Comparison of ENCODE assay signal across 26 cellular contexts in the genomic region with DNA sequence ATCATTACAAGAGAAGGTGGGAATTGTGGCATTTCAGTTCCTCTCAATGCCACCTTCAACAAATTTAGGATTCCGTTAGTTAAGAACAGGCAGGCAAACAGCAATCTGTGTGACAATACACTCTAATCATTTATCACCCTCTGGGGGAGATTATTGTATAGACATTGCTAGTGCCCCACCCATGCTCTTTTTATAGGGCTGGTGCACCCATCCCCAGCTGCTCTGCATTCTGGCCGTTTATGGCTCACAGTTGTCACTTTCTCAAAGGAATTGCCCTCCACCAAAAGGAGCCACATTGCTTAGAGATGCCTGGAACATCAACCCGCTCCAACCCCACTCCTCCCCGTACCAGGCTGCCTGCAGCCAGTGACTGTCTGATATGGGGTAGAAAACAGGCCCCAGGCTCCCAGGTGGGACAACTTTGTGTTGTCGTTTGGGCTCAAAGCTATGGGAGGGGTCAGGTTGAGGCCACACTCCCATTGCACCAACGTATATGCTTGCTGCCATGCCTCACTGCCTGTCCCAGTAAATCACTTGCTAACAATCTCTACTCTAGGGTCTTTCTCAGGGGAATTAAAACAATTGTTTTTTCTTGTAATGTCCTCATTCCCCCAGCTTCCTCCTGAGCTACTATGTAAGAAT. TPM values are rescaled to one million over a fixed set of nuclear protein-coding genes. Genes with fewer than 3 reads are reported as not detected.
DNase-seq lines count a peak whose midpoint lies in the region; ATAC-seq, FAIRE-seq and TF ChIP-seq lines count a peak whose summit lies in the region.
"Had no signal": no experiment of that assay in that cellular context is flagged by ENCODE, and none has a peak within 500 bp of the region (broad histone marks: within the 10 kb centered on the region; RNA-seq: fewer than 3 reads in every experiment).

No MANE protein-coding gene starts in this region.

- no peak overlapping the region for H3K23ac ChIP-seq in IMR-90 (ENCODE audit: low read depth, low read length)

- H2BK20ac ChIP-seq in IMR-90 (ENCODE audit: low read depth, low read length): no peak overlapping the region

- no peaks in the 10 kb centered on the region for H4K20me1 ChIP-seq in IMR-90 (ENCODE audit: insufficient read depth, low read length)
- no peaks in the 10 kb centered on the region for H4K20me1 ChIP-seq in GM12878 (ENCODE audit: control insufficient read depth, insufficient read depth)
- H4K20me1 ChIP-seq: BLaER1 treated with 17β-estradiol and CSF1 and Interleukin-3, amounts not matched to agents 10 nM and 100 nM had no signal

- H2AK9ac ChIP-seq in IMR-90 (replicated peaks; ENCODE audit: low read depth, low read length, poor library complexity): no peak overlapping the region

- in situ Hi-C loops in IMR-90 (cut with MboI; ENCODE audit: low sequenced_read_pairs) (no loop called here), GM12878 (cut with MboI) (no loop called here)

- H3K14ac ChIP-seq in IMR-90 (replicated peaks; ENCODE audit: low read depth, low read length): no peak overlapping the region

- no peak overlapping the region for H2AK5ac ChIP-seq in IMR-90 (ENCODE audit: low read depth, low read length)

- 0 out of 2 replicates have a peak, but pooled peaks cover 4% of the 10 kb centered on the region for H3K9me1 ChIP-seq in IMR-90 (ENCODE audit: insufficient read depth, low read length)

- no peak overlapping the region for H4K91ac ChIP-seq in IMR-90 (ENCODE audit: insufficient read depth, low read depth, low read length)

- H3K4me1 Mint-ChIP-seq in stimulated activated memory B cell treated with anti-CD40 and anti-IgM and Interleukin-4, amounts not matched to agents 10 μg/mL and 1 μg/mL and 100 μg/mL, for 72 hours: no peaks in the 10 kb centered on the region
- H3K4me1 Mint-ChIP-seq in stimulated activated naive CD8-positive, alpha-beta T cell treated with anti-CD3 and anti-CD28 coated beads, Interleukin-15, amount 100 ng/mL, for 72 hours: no peaks in the 10 kb centered on the region

- TF ChIP-seq CTCF in IMR-90 (conservative IDR thresholded peaks at IDR 0.05; ENCODE audit: low read depth, low read length) (no peak), GM12878 (IDR thresholded peaks at IDR 0.05 in 2 of 3, conservative IDR thresholded peaks at IDR 0.05 in 1 of 3; ENCODE audit: control insufficient read depth in 2 of 3, extremely low read depth in 1 of 3, insufficient read depth in 1 of 3, low read depth in 3 of 3, low read length in 3 of 3) (no peak), A673 (conservative IDR thresholded peaks at IDR 0.05; ENCODE audit: low read depth, low read length) (no peak)

- H3K9me3 Mint-ChIP-seq in stimulated activated memory B cell treated with anti-CD40 and anti-IgM and Interleukin-4, amounts not matched to agents 10 μg/mL and 1 μg/mL and 100 μg/mL, for 72 hours: no peaks in the 10 kb centered on the region
- no peaks in the 10 kb centered on the region for H3K9me3 Mint-ChIP-seq in stimulated activated naive CD8-positive, alpha-beta T cell treated with anti-CD3 and anti-CD28 coated beads, Interleukin-15, amount 100 ng/mL, for 72 hours

- SMC1A ChIA-PET in GM12878 (lab: Charles Lee; ENCODE audit: uncharacterized antibody, unreplicated experiment): interaction anchor here (1.2 kb wide), 1 partner anchor 151 kb away, joined by 3 read pairs; no protein-coding TSS in a partner anchor

- no peaks in the 10 kb centered on the region for H3K79me1 ChIP-seq in IMR-90 (ENCODE audit: low read depth in 1 of 2, low read length in 2 of 2)

- no peak for DNase-seq in IMR-90
- no peak for DNase-seq in GM12878 (ENCODE audit: low read depth, low spot score)
- DNase-seq in left colon: no peak
- no peak for DNase-seq in NCI-H1417 treated with DMSO at 0.1 percent for 48 hours (lab: John Stamatoyannopoulos, UW)
- no peak for DNase-seq in AG08396 (ENCODE audit: low spot score)
- DNase-seq in stimulated activated naive CD8-positive, alpha-beta T cell treated with anti-CD3 and anti-CD28 coated beads, Interleukin-15, amount 100 ng/mL, for 72 hours: no peak
- no peak for DNase-seq in A673 (ENCODE audit: low spot score)
- DNase-seq: activated CD4-positive, alpha-beta T cell treated with anti-CD3 and anti-CD28 coated beads, Interleukin-2, amount 50 U/mL, for 4 hours; activated T-cell treated with anti-CD3 and anti-CD28 coated beads, Interleukin-2, amount 50 U/mL, for 48 hours; dermis blood vessel endothelial cell; hippocampal formation; NCI-H1048; NCI-H1694 treated with DMSO at 0.1 percent for 48 hours; NCI-H2171 treated with DMSO at 0.1 percent for 48 hours; NCI-H510A; posterior cingulate gyrus; sigmoid colon; SK-N-SH; stimulated activated CD4-positive, alpha-beta T cell treated with anti-CD3 and anti-CD28 coated beads, Interleukin-4, amount 100 ng/mL, for 4 hours; upper lobe of left lung had no signal

- dilution Hi-C loops in IMR-90 (cut with HindIII; ENCODE audit: low sequenced_read_pairs, unreplicated experiment): no loop called here

- H2BK5ac ChIP-seq in IMR-90 (ENCODE audit: low read depth, low read length, poor library complexity, severe bottlenecking): no peak overlapping the region

- H3K9me3 ChIP-seq in IMR-90 (ENCODE audit: control insufficient read depth, insufficient read depth, low read length) (no peaks in the 10 kb centered on the region), GM12878 (replicated peaks; ENCODE audit: control insufficient read depth, insufficient read depth, low read length) (no peaks in the 10 kb centered on the region), A673 (ENCODE audit: low read depth, low read length, poor library complexity, severe bottlenecking) (no peaks in the 10 kb centered on the region)
- H3K9me3 ChIP-seq: BLaER1 treated with 17β-estradiol and CSF1 and Interleukin-3, amounts not matched to agents 10 nM and 100 nM; gastroesophageal sphincter; sigmoid colon; SK-N-SH; upper lobe of left lung had no signal

- WGBS in IMR-90 (ENCODE audit: extremely low coverage in 2 of 2, insufficient read length in 1 of 2), 2 experiments: no CpG with 5 or more reads among the region's 6 CpGs
- WGBS in GM12878 (ENCODE audit: insufficient coverage, insufficient replicate concordance, low lambda C conversion rate, missing lambda C conversion rate): 36% methylated on average over 6 of the region's 6 CpGs

- no peaks in the 10 kb centered on the region for H3K27me3 Mint-ChIP-seq in stimulated activated memory B cell treated with anti-CD40 and anti-IgM and Interleukin-4, amounts not matched to agents 10 μg/mL and 1 μg/mL and 100 μg/mL, for 72 hours
- peaks cover 7% of the 10 kb centered on the region for H3K27me3 Mint-ChIP-seq in stimulated activated naive CD8-positive, alpha-beta T cell treated with anti-CD3 and anti-CD28 coated beads, Interleukin-15, amount 100 ng/mL, for 72 hours

- no peak overlapping the region for H2BK15ac ChIP-seq in IMR-90 (ENCODE audit: low read depth, low read length)

- no peak overlapping the region for H3K56ac ChIP-seq in IMR-90 (ENCODE audit: extremely low read depth, insufficient read depth, low read length)

- no peak overlapping the region for H3K27ac ChIP-seq in IMR-90 (ENCODE audit: insufficient read depth, low read length)
- no peak overlapping the region for H3K27ac ChIP-seq in GM12878 (ENCODE audit: control insufficient read depth, insufficient read depth)
- no peak overlapping the region for H3K27ac ChIP-seq in A673 (ENCODE audit: low read depth, low read length, poor library complexity, severe bottlenecking)
- H3K27ac ChIP-seq: BLaER1 treated with 17β-estradiol and CSF1 and Interleukin-3, amounts not matched to agents 10 nM and 100 nM; gastroesophageal sphincter; sigmoid colon; upper lobe of left lung had no signal

- H3K27me3 ChIP-seq in IMR-90 (ENCODE audit: control insufficient read depth, insufficient read depth, low read length): no peaks in the 10 kb centered on the region
- no peaks in the 10 kb centered on the region for H3K27me3 ChIP-seq in GM12878 (replicated peaks in 1 of 2; ENCODE audit: control insufficient read depth in 2 of 2, insufficient read depth in 2 of 2, low read length in 1 of 2)
- no peaks in the 10 kb centered on the region for H3K27me3 ChIP-seq in A673 (replicated peaks; ENCODE audit: insufficient read depth, low read depth, low read length, poor library complexity)
- H3K27me3 ChIP-seq: BLaER1 treated with 17β-estradiol and CSF1 and Interleukin-3, amounts not matched to agents 10 nM and 100 nM; gastroesophageal sphincter; sigmoid colon; upper lobe of left lung had no signal

- no peak for TF ChIP-seq EP300 in GM12878 (IDR thresholded peaks at IDR 0.05; ENCODE audit: borderline replicate concordance in 1 of 2, control insufficient read depth in 1 of 2, low read depth in 2 of 2, low read length in 2 of 2)

- TF ChIP-seq POLR2A in IMR-90 (IDR thresholded peaks at IDR 0.05; ENCODE audit: low read depth, low read length) (no peak), GM12878 (IDR thresholded peaks at IDR 0.05; ENCODE audit: low read depth, low read length) (no peak)

- no peak overlapping the region for H3K4ac ChIP-seq in IMR-90 (ENCODE audit: low read depth, low read length)

- peak overlapping the region; percentile 19 for H2AFZ ChIP-seq in IMR-90 (replicated peaks; ENCODE audit: low read length, poor library complexity)
- no peak overlapping the region for H2AFZ ChIP-seq in GM12878 (ENCODE audit: control insufficient read depth, low read depth, low read length)

- CTCF ChIA-PET in IMR-90 (lab: Yijun Ruan, JAX) (no interaction called here), GM12878 (lab: Yijun Ruan, JAX) (no interaction called here), A673 (lab: Charles Lee) (no interaction called here)

- RAD21 ChIA-PET in GM12878 (lab: Charles Lee; ENCODE audit: unreplicated experiment): no interaction called here

- no peak overlapping the region for H3K4me2 ChIP-seq in IMR-90 (ENCODE audit: low read depth, low read length)
- H3K4me2 ChIP-seq in GM12878 (ENCODE audit: control insufficient read depth, insufficient read depth): no peak overlapping the region
- H3K4me2 ChIP-seq: SK-N-SH had no signal

- no peak overlapping the region for H4K5ac ChIP-seq in IMR-90 (ENCODE audit: low read depth, low read length)

- H3K4me3 ChIP-seq in IMR-90 (ENCODE audit: insufficient read depth, low read depth, low read length) (no peak overlapping the region), GM12878 (no peak overlapping the region), A673 (ENCODE audit: low read depth, low read length, poor library complexity, severe bottlenecking) (no peak overlapping the region)
- H3K4me3 ChIP-seq: BLaER1 treated with 17β-estradiol and CSF1 and Interleukin-3, amounts not matched to agents 10 nM and 100 nM; gastroesophageal sphincter; sigmoid colon; upper lobe of left lung had no signal

- POLR2A ChIA-PET in IMR-90 (lab: Charles Lee; ENCODE audit: unreplicated experiment) (no interaction called here), GM12878 (lab: Charles Lee) (interaction anchor here (0.6 kb wide), 1 partner anchor 1585 kb away, joined by 4 read pairs; no protein-coding TSS in a partner anchor), A673 (lab: Charles Lee; ENCODE audit: low non-redundant PET) (no interaction called here)

- no peak overlapping the region for H3K27ac Mint-ChIP-seq in stimulated activated memory B cell treated with anti-CD40 and anti-IgM and Interleukin-4, amounts not matched to agents 10 μg/mL and 1 μg/mL and 100 μg/mL, for 72 hours
- H3K27ac Mint-ChIP-seq in stimulated activated naive CD8-positive, alpha-beta T cell treated with anti-CD3 and anti-CD28 coated beads, Interleukin-15, amount 100 ng/mL, for 72 hours: no peak overlapping the region

- H3K79me2 ChIP-seq in GM12878 (ENCODE audit: control insufficient read depth, insufficient read depth, low read length): no peaks in the 10 kb centered on the region

- H4K8ac ChIP-seq in IMR-90 (ENCODE audit: low read depth in 2 of 2, low read length in 2 of 2): no peak overlapping the region

- H3K36me3 ChIP-seq in IMR-90 (ENCODE audit: control insufficient read depth, insufficient read depth, low read length) (peaks cover 6% of the 10 kb centered on the region; the same call in 1 of the 2 replicates), GM12878 (ENCODE audit: control insufficient read depth in 2 of 2, insufficient read depth in 2 of 2, low read length in 1 of 2) (no peaks in the 10 kb centered on the region), A673 (ENCODE audit: insufficient read depth, low read length, poor library complexity, severe bottlenecking) (no peaks in the 10 kb centered on the region)
- H3K36me3 ChIP-seq: BLaER1 treated with 17β-estradiol and CSF1 and Interleukin-3, amounts not matched to agents 10 nM and 100 nM; gastroesophageal sphincter; sigmoid colon; upper lobe of left lung had no signal

- H2BK120ac ChIP-seq in IMR-90 (ENCODE audit: low read depth, low read length): no peak overlapping the region

- no peak for ATAC-seq in IMR-90 (ENCODE audit: low read depth)
- peak; percentile 25 for ATAC-seq in GM12878
- ATAC-seq in left colon: peak; percentile 53
- ATAC-seq in stimulated activated memory B cell treated with anti-CD40 and anti-IgM and Interleukin-4, amounts not matched to agents 10 μg/mL and 1 μg/mL and 100 μg/mL, for 72 hours: peak; percentile 36
- ATAC-seq in stimulated activated naive CD8-positive, alpha-beta T cell treated with anti-CD3 and anti-CD28 coated beads, Interleukin-15, amount 100 ng/mL, for 72 hours: no peak
- ATAC-seq: gastroesophageal sphincter had no signal

- H3K36me3 Mint-ChIP-seq in stimulated activated memory B cell treated with anti-CD40 and anti-IgM and Interleukin-4, amounts not matched to agents 10 μg/mL and 1 μg/mL and 100 μg/mL, for 72 hours: no peaks in the 10 kb centered on the region

- intact Hi-C loops in IMR-90 (cut with micrococcal nuclease): loop anchor here (5.0 kb wide), 1 partner anchor 32 kb away; no protein-coding TSS in a partner anchor
- intact Hi-C loops in GM12878 (cut with micrococcal nuclease; ENCODE audit: unreplicated experiment): no loop called here
- intact Hi-C loops in left colon (cut with DNase I, micrococcal nuclease): no loop called here
- intact Hi-C loops in A673 (cut with micrococcal nuclease; ENCODE audit: unreplicated experiment): no loop called here

- H3K4me1 ChIP-seq in IMR-90 (ENCODE audit: control insufficient read depth, insufficient read depth, low read length): peaks cover 8% of the 10 kb centered on the region; the same call in 1 of the 2 replicates
- H3K4me1 ChIP-seq in GM12878 (ENCODE audit: control insufficient read depth, insufficient read depth, low read length): no peaks in the 10 kb centered on the region
- peaks cover 3% of the 10 kb centered on the region for H3K4me1 ChIP-seq in A673 (ENCODE audit: insufficient read depth, low read length, poor library complexity, severe bottlenecking)
- H3K4me1 ChIP-seq: upper lobe of left lung had no signal

- H3K4me3 Mint-ChIP-seq in stimulated activated memory B cell treated with anti-CD40 and anti-IgM and Interleukin-4, amounts not matched to agents 10 μg/mL and 1 μg/mL and 100 μg/mL, for 72 hours: no peak overlapping the region
- no peak overlapping the region for H3K4me3 Mint-ChIP-seq in stimulated activated naive CD8-positive, alpha-beta T cell treated with anti-CD3 and anti-CD28 coated beads, Interleukin-15, amount 100 ng/mL, for 72 hours

- no peak overlapping the region for H3K9ac ChIP-seq in IMR-90 (ENCODE audit: low read depth, low read length)
- no peak overlapping the region for H3K9ac ChIP-seq in GM12878 (ENCODE audit: control insufficient read depth, insufficient read depth, low read length)
- H3K9ac ChIP-seq: BLaER1 treated with 17β-estradiol and CSF1 and Interleukin-3, amounts not matched to agents 10 nM and 100 nM; SK-N-SH had no signal

- BruUV-seq in IMR-90 (replicated peaks; lab: Mats Ljungman, UMichigan) (no TSS peak), GM12878 (replicated peaks; lab: Mats Ljungman, UMichigan) (no TSS peak), A673 (replicated peaks; lab: Mats Ljungman, UMichigan) (no TSS peak)

- no peak overlapping the region for H3K18ac ChIP-seq in IMR-90 (ENCODE audit: low read depth, low read length)

- TF ChIP-seq RAD21 in IMR-90 (IDR thresholded peaks at IDR 0.05; ENCODE audit: low read length): no peak
- no peak for TF ChIP-seq RAD21 in GM12878 (IDR thresholded peaks at IDR 0.05; ENCODE audit: insufficient read depth, low read depth, low read length)

- no peak for FAIRE-seq in GM12878 (lab: Jason Lieb, UNC)
- FAIRE-seq: GM12891 had no signal

RNA-seq across cellular contexts. Expression of a gene that starts 24.2 kb away (rescaled TPM):
- total RNA-seq in IMR-90 (2012; rRNA removed): 10.2 and 10.8 TPM in 2 replicates
- 1.9 and 2.6 TPM in 2 replicates for polyA plus RNA-seq in IMR-90 (2012; rRNA removed)
- polyA plus RNA-seq in IMR-90 (2012; cell fraction: cytosol; rRNA removed): 1.6 and 1.7 TPM in 2 replicates
- polyA plus RNA-seq in IMR-90 (2012; cell fraction: nucleus; rRNA removed; ENCODE audit: low replicate concordance): 4.3 and 10.5 TPM in 2 replicates
- 157 and 162 TPM in 2 replicates for total RNA-seq in GM12878 (2013; cell fraction: nucleolus; rRNA removed)
- 3.1 and 3.9 TPM in 2 replicates for total RNA-seq in GM12878 (2014; rRNA removed)
- total RNA-seq in GM12878 (2014; rRNA removed; fragmentation: Illumina TruSeq; extraction: Trizol): 3.0 TPM in 2 replicates
- 3.0 and 3.2 TPM in 2 replicates for total RNA-seq in GM12878 (2021)
- polyA plus RNA-seq in GM12878 (2011; ENCODE audit: low read depth): 0.29 TPM
- polyA plus RNA-seq in GM12878 (2011; rRNA removed): 26.2 and 45.6 TPM in 2 replicates
- polyA plus RNA-seq in GM12878 (2011; cell fraction: cytosol; rRNA removed): 10.0 and 11.0 TPM in 2 replicates
- 59.4 and 69.9 TPM in 2 replicates for polyA plus RNA-seq in GM12878 (2011; cell fraction: nucleus; rRNA removed)
- 0.55 and 0.60 TPM in 2 replicates for polyA plus RNA-seq in GM12878 (2012)
- polyA plus RNA-seq in GM12878 (2014; fragmentation: Illumina TruSeq; extraction: Trizol): 1.6 and 2.2 TPM in 2 replicates
- under 1 TPM; 0.37 to 0.40 TPM for polyA plus RNA-seq in GM12878 (2014; fragmentation: Nextera tagmentation; extraction: Ambion mirVana)
- polyA plus RNA-seq in GM12878 (2014; rRNA removed): 1.4 TPM in 2 replicates
- polyA plus RNA-seq in GM12878 (2016; fragmentation: Nextera tagmentation; extraction: Ambion mirVana): 1 to 10 TPM in 1 of 2 experiments, under 1 TPM in 1; 0.95 to 1.4 TPM
- 119 and 122 TPM in 2 replicates for polyA minus RNA-seq in GM12878 (2011; rRNA and poly(A)+ RNA removed)
- 24.3 and 26.2 TPM in 2 replicates for polyA minus RNA-seq in GM12878 (2011; cell fraction: cytosol; rRNA and poly(A)+ RNA removed)
- 168 and 290 TPM in 2 replicates for polyA minus RNA-seq in GM12878 (2011; cell fraction: nucleus; rRNA and poly(A)+ RNA removed)
- 1 to 10 TPM; 8.8 to 8.9 TPM for total RNA-seq in left colon
- total RNA-seq in A673 (2021): 0.90 and 1.3 TPM in 2 replicates
- total RNA-seq: OCI-LY7; T-helper 1 cell treated with Interleukin-12 subunit alpha and Interleukin-12 subunit beta and Interleukin-4 antibody, amounts not matched to agents 30 ng/mL and 1 ng/mL, for 36 hours had no signal

Comparison
In these comparisons a context has a peak if more than half of its experiments do, and no peak if none do; other contexts are left out.
1. ATAC-seq: peak in GM12878 (single experiment), left colon (single experiment) and stimulated activated memory B cell treated with anti-CD40 and anti-IgM and Interleukin-4, amounts not matched to agents 10 μg/mL and 1 μg/mL and 100 μg/mL, for 72 hours (single experiment); none in IMR-90 (single experiment) and stimulated activated naive CD8-positive, alpha-beta T cell treated with anti-CD3 and anti-CD28 coated beads, Interleukin-15, amount 100 ng/mL, for 72 hours (single experiment).